10 cellular contexts compared by ENCODE assay signal in the genomic region with DNA sequence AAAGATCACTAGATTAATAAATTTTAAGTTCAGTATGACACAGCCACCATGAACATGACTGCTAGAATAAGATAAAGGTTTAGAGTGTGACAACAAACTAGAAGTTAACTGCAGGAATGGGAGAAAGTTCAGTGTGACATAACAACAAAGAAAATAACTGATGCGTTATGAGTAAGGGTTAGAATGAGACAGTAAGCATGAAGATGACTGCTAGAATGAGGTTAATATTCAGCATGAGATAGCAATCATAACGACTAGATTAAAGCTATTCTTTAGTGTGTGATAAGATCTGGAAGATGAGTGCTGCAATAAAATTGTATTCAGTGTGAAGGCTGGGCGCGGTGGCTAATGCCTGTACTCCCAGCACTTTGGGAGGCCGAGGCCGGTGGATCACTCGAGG. TPM values are rescaled to one million over a fixed set of nuclear protein-coding genes. Genes with fewer than 3 reads are reported as not detected.
"Had no signal": no experiment of that assay in that cellular context is flagged by ENCODE, and none has a peak within 500 bp of the region (broad histone marks: within the 10 kb centered on the region; RNA-seq: fewer than 3 reads in every experiment).

No MANE protein-coding gene starts in this region.

- H3K36me3 ChIP-seq: HAP-1 had no signal

- H2AFZ ChIP-seq: GM23248 had no signal

- FAIRE-seq: HTR-8/SVneo, K562 had no signal

- H3K4me3 Mint-ChIP-seq: HFFc6 had no signal

- ATAC-seq: HCT116, K562 had no signal

- H3K9ac ChIP-seq: GM23248 had no signal

- H3K27ac Mint-ChIP-seq: HFFc6 had no signal

- H3K9me3 ChIP-seq: HAP-1 had no signal

- H3K9me3 Mint-ChIP-seq: HFFc6 had no signal

- H3K27ac ChIP-seq: GM23248 had no signal

- DNase-seq: GM23248, GOT3, H7, HFFc6, IMR-90, KG1 had no signal

- H3K4me3 ChIP-seq: GM23248, HAP-1, K562 had no signal

RNA-seq across cellular contexts. Expression of gene SMIM10L2A, which starts 48.4 kb away (rescaled TPM):
- total RNA-seq: GM23248, HFFc6 had no signal
- polyA plus RNA-seq: GM23248 had no signal
